16 cellular contexts compared by ENCODE assay signal in the genomic region with DNA sequence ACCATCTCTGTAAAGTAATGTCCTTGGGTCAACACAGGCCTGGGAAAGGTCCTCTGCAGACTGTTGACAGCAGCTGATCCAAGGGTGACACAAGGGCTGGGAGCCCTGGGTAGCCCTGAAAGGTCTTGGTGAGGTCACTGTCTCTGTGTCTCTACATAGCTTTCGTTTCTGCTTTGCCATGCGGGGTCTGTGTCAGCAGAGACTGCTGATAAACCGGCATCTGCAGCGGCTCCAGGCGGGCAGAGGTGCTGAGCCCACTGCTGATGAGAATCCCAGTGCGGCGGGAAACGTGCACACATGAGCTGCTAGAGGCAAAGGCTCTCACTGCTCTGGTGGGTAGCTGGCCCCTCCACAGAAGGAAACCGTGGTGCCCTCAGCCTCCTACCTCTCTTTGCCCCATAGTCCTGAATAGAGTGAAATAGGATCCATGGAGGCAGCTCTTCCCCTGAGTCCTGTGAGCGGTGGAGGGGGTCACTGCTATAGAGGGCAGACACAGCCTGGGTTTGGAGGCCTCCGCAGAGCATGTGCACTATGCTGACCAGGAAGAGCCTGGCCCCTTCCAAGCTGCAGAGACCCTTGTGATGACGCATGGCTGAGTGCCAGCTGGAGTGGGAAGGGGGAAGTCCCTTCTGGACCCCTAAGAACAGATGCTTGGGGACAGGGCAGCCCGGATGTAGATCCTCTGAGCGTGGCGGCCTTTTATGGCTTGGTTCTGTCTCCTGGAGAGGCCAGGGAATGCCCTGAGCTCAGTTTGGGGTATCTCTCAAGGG. TPM values are rescaled to one million over a fixed set of nuclear protein-coding genes. Genes with fewer than 3 reads are reported as not detected.
A peak's percentile ranks its signal among the peaks of the same experiment; 100 is the strongest.
DNase-seq lines count a peak whose midpoint lies in the region; ATAC-seq, FAIRE-seq and TF ChIP-seq lines count a peak whose summit lies in the region.
"Had no signal": no experiment of that assay in that cellular context is flagged by ENCODE, and none has a peak within 500 bp of the region (broad histone marks: within the 10 kb centered on the region; RNA-seq: fewer than 3 reads in every experiment).

No MANE protein-coding gene starts in this region.

- no peaks in the 10 kb centered on the region for H3K9me3 Mint-ChIP-seq in type B pancreatic cell
- H3K9me3 Mint-ChIP-seq: activated CD4-positive, alpha-beta memory T cell treated with anti-CD3 and anti-CD28 coated beads, Interleukin-2, amount 10 ng/mL, durations not matched to agents 7 days and 5 days; activated naive CD4-positive, alpha-beta T cell treated with anti-CD3 and anti-CD28 coated beads, Interleukin-2, amount 50 U/mL, for 72 hours; activated T-cell treated with anti-CD3 and anti-CD28 coated beads, Interleukin-2, amount 50 U/mL, for 24 hours; brain; IgD-negative memory B cell had no signal

- no peak overlapping the region for H3K4me3 Mint-ChIP-seq in type B pancreatic cell
- H3K4me3 Mint-ChIP-seq: activated CD4-positive, alpha-beta memory T cell treated with anti-CD3 and anti-CD28 coated beads, Interleukin-2, amount 10 ng/mL, durations not matched to agents 7 days and 5 days; activated T-cell treated with anti-CD3 and anti-CD28 coated beads, Interleukin-2, amount 50 U/mL, for 24 hours; brain; IgD-negative memory B cell had no signal

- CTCF ChIA-PET in K562 (lab: Yijun Ruan, JAX; ENCODE audit: low intra/inter-chr PET ratio), result no interaction called here

- in situ Hi-C loops in K562 (cut with MboI), result no loop called here

- peak overlapping the region; percentile 62; the same call in 1 of the 2 replicates for H3K9ac ChIP-seq in BLaER1
- peak overlapping the region in 1 of 2 experiments; percentile 20; a peak in 1 of 4 replicates for H3K9ac ChIP-seq in K562 (ENCODE audit: insufficient read depth in 1 of 2, low read depth in 2 of 2, low read length in 2 of 2)

- intact Hi-C loops in K562 (cut with micrococcal nuclease) (no loop called here), sigmoid colon (cut with DNase I) (no loop called here)

- POLR2A ChIA-PET in K562 (lab: Yijun Ruan, JAX), result interaction anchor here (1.1 kb wide), 1 partner anchor 8 kb away, joined by 4 read pairs; no protein-coding TSS in a partner anchor

- H3K27ac Mint-ChIP-seq in type B pancreatic cell, result no peak overlapping the region
- H3K27ac Mint-ChIP-seq: activated CD4-positive, alpha-beta memory T cell treated with anti-CD3 and anti-CD28 coated beads, Interleukin-2, amount 10 ng/mL, durations not matched to agents 7 days and 5 days; IgD-negative memory B cell had no signal

- H3K4me1 ChIP-seq in BLaER1, result peaks cover 74% of the 10 kb centered on the region
- H3K4me1 ChIP-seq in K562 (replicated peaks in 1 of 2; ENCODE audit: control insufficient read depth in 2 of 2, insufficient read depth in 2 of 2, low read length in 2 of 2), result peaks cover 5 to 16% of the 10 kb centered on the region in 2 experiments; a peak in 4 of 5 replicates
- peaks cover 51% of the 10 kb centered on the region for H3K4me1 ChIP-seq in mesodermal cell (ENCODE audit: control insufficient read depth, insufficient read depth, low read length, poor library complexity, severe bottlenecking)
- H3K4me1 ChIP-seq in sigmoid colon, result peaks cover 0 to 12% (median 11%) of the 10 kb centered on the region in 4 donors
- H3K4me1 ChIP-seq: Peyer's patch had no signal

- peaks cover 24% of the 10 kb centered on the region for H3K36me3 Mint-ChIP-seq in type B pancreatic cell
- H3K36me3 Mint-ChIP-seq: activated naive CD4-positive, alpha-beta T cell treated with anti-CD3 and anti-CD28 coated beads, Interleukin-2, amount 50 U/mL, for 72 hours had no signal

- H3K79me2 ChIP-seq in K562 (ENCODE audit: control insufficient read depth, insufficient read depth, low read length), result no peaks in the 10 kb centered on the region

- 79% methylated on average over 15 of the region's 15 CpGs for WGBS in K562 (ENCODE audit: insufficient coverage, low coverage, missing lambda C conversion rate)
- WGBS in mesodermal cell (ENCODE audit: insufficient coverage in 2 of 2), 2 experiments, result 95 to 97% methylated on average over 13 to 15 of the region's 15 CpGs
- 89 to 93% methylated on average over 15 of the region's 15 CpGs for WGBS in sigmoid colon, 2 donors

- BruUV-seq in K562 (replicated peaks; lab: Mats Ljungman, UMichigan), result no TSS peak

- ATAC-seq in K562 (no peak), GM19328 (IDR thresholded peaks at IDR 0.05; ENCODE audit: unreplicated experiment) (no peak)
- ATAC-seq: activated naive CD4-positive, alpha-beta T cell treated with anti-CD3 and anti-CD28 coated beads, Interleukin-2, amount 50 U/mL, for 72 hours had no signal

- TF ChIP-seq POLR2A in K562 (conservative IDR thresholded peaks at IDR 0.05), result no peak
- TF ChIP-seq POLR2A in sigmoid colon (IDR thresholded peaks at IDR 0.05), result no peak

- TF ChIP-seq EP300 in K562 (IDR thresholded peaks at IDR 0.05; ENCODE audit: low read length), result no peak
- TF ChIP-seq EP300 in sigmoid colon (IDR thresholded peaks at IDR 0.05), result no peak

- no peak overlapping the region for H2AFZ ChIP-seq in K562 (ENCODE audit: low read depth, low read length)

- H3K9me3 ChIP-seq in BLaER1 (no peaks in the 10 kb centered on the region), KOPT-K1 (ENCODE audit: insufficient read depth, low read length, poor library complexity, severe bottlenecking) (no peaks in the 10 kb centered on the region), K562 (replicated peaks; ENCODE audit: control insufficient read depth, insufficient read depth, low read depth, low read length) (no peaks in the 10 kb centered on the region), mesodermal cell (ENCODE audit: control insufficient read depth, low read length) (no peaks in the 10 kb centered on the region), sigmoid colon (no peaks in the 10 kb centered on the region)
- H3K9me3 ChIP-seq: Peyer's patch had no signal

- H3K4me1 Mint-ChIP-seq in type B pancreatic cell (ENCODE audit: unreplicated experiment), result peaks cover 57% of the 10 kb centered on the region
- H3K4me1 Mint-ChIP-seq: IgD-negative memory B cell had no signal

- H3K4me3 ChIP-seq in BLaER1, result no peak overlapping the region
- H3K4me3 ChIP-seq in K562, result no peak overlapping the region
- no peak overlapping the region for H3K4me3 ChIP-seq in mesodermal cell (ENCODE audit: extremely low read depth, insufficient read depth, low read length, poor library complexity, severe bottlenecking)
- H3K4me3 ChIP-seq in sigmoid colon, result no peak overlapping the region
- H3K4me3 ChIP-seq: Peyer's patch had no signal

- H3K27me3 Mint-ChIP-seq in type B pancreatic cell, result no peaks in the 10 kb centered on the region
- H3K27me3 Mint-ChIP-seq: activated CD4-positive, alpha-beta memory T cell treated with anti-CD3 and anti-CD28 coated beads, Interleukin-2, amount 10 ng/mL, durations not matched to agents 7 days and 5 days; activated T-cell treated with anti-CD3 and anti-CD28 coated beads, Interleukin-2, amount 50 U/mL, for 24 hours; IgD-negative memory B cell had no signal

- FAIRE-seq in K562 (lab: Jason Lieb, UNC), result no peak

- H3K27ac ChIP-seq in BLaER1, result peak overlapping the region; percentile 72
- peak overlapping the region; percentile 79 for H3K27ac ChIP-seq in KOPT-K1 (ENCODE audit: low read depth, low read length, poor library complexity, severe bottlenecking)
- H3K27ac ChIP-seq in K562 (ENCODE audit: extremely low read depth, low read depth, low read length), result no peak overlapping the region
- H3K27ac ChIP-seq in mesodermal cell (ENCODE audit: low read depth, low read length, severe bottlenecking), result peak overlapping the region; percentile 45
- H3K27ac ChIP-seq in sigmoid colon, result no peak overlapping the region

- H3K9me1 ChIP-seq in K562 (ENCODE audit: control insufficient read depth, insufficient read depth, low read length), result peaks cover 3% of the 10 kb centered on the region

- H3K27me3 ChIP-seq in BLaER1 (no peaks in the 10 kb centered on the region), K562 (ENCODE audit: control insufficient read depth in 2 of 2, insufficient read depth in 2 of 2, low read length in 2 of 2) (no peaks in the 10 kb centered on the region), sigmoid colon (no peaks in the 10 kb centered on the region)
- H3K27me3 ChIP-seq: Peyer's patch had no signal

- H3K36me3 ChIP-seq in BLaER1, result peaks cover 73% of the 10 kb centered on the region
- H3K36me3 ChIP-seq in KOPT-K1 (ENCODE audit: insufficient read depth, low read length), result peaks cover 61% of the 10 kb centered on the region
- H3K36me3 ChIP-seq in K562 (ENCODE audit: control insufficient read depth, insufficient read depth, low read length), result peaks cover 23% of the 10 kb centered on the region; the same call in 1 of the 3 replicates
- H3K36me3 ChIP-seq in mesodermal cell (ENCODE audit: control insufficient read depth, insufficient read depth, low read length), result peaks cover 10% of the 10 kb centered on the region
- H3K36me3 ChIP-seq in sigmoid colon, result peaks cover 0 to 29% (median 5%) of the 10 kb centered on the region in 4 donors
- H3K36me3 ChIP-seq: Peyer's patch had no signal

- peak overlapping the region; percentile 67 for H3K4me2 ChIP-seq in BLaER1
- H3K4me2 ChIP-seq in K562 (ENCODE audit: insufficient read depth, low read length), result no peak overlapping the region

- no peak for TF ChIP-seq CTCF in K562 (IDR thresholded peaks at IDR 0.05 in 2 of 3, conservative IDR thresholded peaks at IDR 0.05 in 1 of 3; ENCODE audit: insufficient read depth in 2 of 3, low read depth in 1 of 3, low read length in 3 of 3)
- no peak for TF ChIP-seq CTCF in sigmoid colon (IDR thresholded peaks at IDR 0.05)
- no peak for TF ChIP-seq CTCF in type B pancreatic cell (conservative IDR thresholded peaks at IDR 0.05)

- H4K20me1 ChIP-seq in BLaER1 (no peaks in the 10 kb centered on the region), K562 (replicated peaks; ENCODE audit: control insufficient read depth, insufficient read depth, low read length) (no peaks in the 10 kb centered on the region)

- TF ChIP-seq RAD21 in K562 (CRISPR knock-in tag; conservative IDR thresholded peaks at IDR 0.05 in 1 of 2, IDR thresholded peaks at IDR 0.05 in 1 of 2), result no peak

- DNase-seq in K562 (ENCODE audit: extremely low read depth in 1 of 4, low spot score in 3 of 4), result no peak
- no peak for DNase-seq in sigmoid colon
- no peak for DNase-seq in DMS114 treated with DMSO at 0.1 percent for 48 hours (lab: John Stamatoyannopoulos, UW; ENCODE audit: unreplicated experiment)
- no peak for DNase-seq in type B pancreatic cell (ENCODE audit: extremely low spot score, unreplicated experiment)
- DNase-seq: activated CD4-positive, alpha-beta memory T cell treated with anti-CD3 and anti-CD28 coated beads, Interleukin-2, amount 10 ng/mL, durations not matched to agents 7 days and 5 days; activated T-cell treated with anti-CD3 and anti-CD28 coated beads, Interleukin-2, amount 50 U/mL, for 24 hours; NCI-H69; retina had no signal

RNA-seq across cellular contexts. Expression of gene ST3GAL4, which starts 17.8 kb away (rescaled TPM):
- total RNA-seq in K562 (2011; cell fraction: chromatin; rRNA removed; ENCODE audit: low replicate concordance), result 11.3 and 26.5 TPM in 2 replicates
- 24.2 and 25.7 TPM in 2 replicates for total RNA-seq in K562 (2011; cell fraction: nucleolus; rRNA removed)
- total RNA-seq in K562 (2011; cell fraction: nucleoplasm; rRNA removed), result 22.4 and 23.4 TPM in 2 replicates
- 10.5 and 16.9 TPM in 2 replicates for total RNA-seq in K562 (2014; rRNA removed)
- 6.2 and 8.2 TPM in 2 replicates for total RNA-seq in K562 (2014; rRNA removed; fragmentation: Illumina TruSeq; extraction: Trizol)
- total RNA-seq in K562 (2015; rRNA removed; fragmentation: Illumina TruSeq; extraction: Trizol), result 6.0 and 6.7 TPM in 2 replicates
- total RNA-seq in K562 (2021), result 13.7 and 15.2 TPM in 2 replicates
- 10.7 and 15.4 TPM in 2 replicates for polyA plus RNA-seq in K562 (2011; rRNA removed)
- 12.8 and 18.7 TPM in 2 replicates for polyA plus RNA-seq in K562 (2011; cell fraction: cytosol; rRNA removed)
- 10.4 and 18.7 TPM in 2 replicates for polyA plus RNA-seq in K562 (2011; cell fraction: nucleus; rRNA removed)
- 8.2 and 14.5 TPM in 2 replicates for polyA plus RNA-seq in K562 (2012)
- 17.8 and 22.9 TPM in 2 replicates for polyA plus RNA-seq in K562 (2014; fragmentation: Illumina TruSeq; extraction: Trizol)
- under 1 TPM; 0.27 to 0.53 TPM for polyA plus RNA-seq in K562 (2014; fragmentation: Nextera tagmentation; extraction: Ambion mirVana)
- polyA plus RNA-seq in K562 (2014; rRNA removed), result 13.8 and 16.7 TPM in 2 replicates
- 2.6 and 6.2 TPM in 2 replicates for polyA minus RNA-seq in K562 (2011; rRNA and poly(A)+ RNA removed)
- 7.9 and 8.3 TPM in 2 replicates for polyA minus RNA-seq in K562 (2011; cell fraction: cytosol; rRNA and poly(A)+ RNA removed)
- polyA minus RNA-seq in K562 (2011; cell fraction: nucleus; rRNA and poly(A)+ RNA removed), result 3.8 and 5.3 TPM in 2 replicates
- 20.6 TPM for polyA plus RNA-seq in mesodermal cell (2013, experiment 1 of 2)
- 13.5 TPM for polyA plus RNA-seq in mesodermal cell (2013, experiment 2 of 2)
- total RNA-seq in sigmoid colon, result 10 to 100 TPM; 43.1 to 69.2 (median 45.5) TPM
- 100 to 1,000 TPM; 211 to 336 (median 268) TPM for polyA plus RNA-seq in sigmoid colon
- 18.6 and 19.1 TPM in 2 replicates for total RNA-seq in type B pancreatic cell (ENCODE audit: low replicate concordance)

RNA-seq across cellular contexts. Expression of gene DCPS, which starts 33.8 kb away (rescaled TPM):
- 5.6 and 9.2 TPM in 2 replicates for total RNA-seq in K562 (2011; cell fraction: chromatin; rRNA removed; ENCODE audit: low replicate concordance)
- total RNA-seq in K562 (2011; cell fraction: nucleolus; rRNA removed), result 11.2 and 12.0 TPM in 2 replicates
- total RNA-seq in K562 (2011; cell fraction: nucleoplasm; rRNA removed), result 7.4 and 9.0 TPM in 2 replicates
- total RNA-seq in K562 (2014; rRNA removed), result 16.5 and 23.8 TPM in 2 replicates
- total RNA-seq in K562 (2014; rRNA removed; fragmentation: Illumina TruSeq; extraction: Trizol), result 10.8 and 11.1 TPM in 2 replicates
- total RNA-seq in K562 (2015; rRNA removed; fragmentation: Illumina TruSeq; extraction: Trizol), result 17.9 and 18.9 TPM in 2 replicates
- total RNA-seq in K562 (2021), result 23.0 and 24.6 TPM in 2 replicates
- 16.8 and 25.9 TPM in 2 replicates for polyA plus RNA-seq in K562 (2011; rRNA removed)
- 27.0 and 56.5 TPM in 2 replicates for polyA plus RNA-seq in K562 (2011; cell fraction: cytosol; rRNA removed)
- 7.1 and 12.9 TPM in 2 replicates for polyA plus RNA-seq in K562 (2011; cell fraction: nucleus; rRNA removed)
- polyA plus RNA-seq in K562 (2012), result 21.5 and 26.3 TPM in 2 replicates
- polyA plus RNA-seq in K562 (2014; fragmentation: Illumina TruSeq; extraction: Trizol), result 37.2 and 38.1 TPM in 2 replicates
- 10 to 100 TPM in 1 of 2 experiments, 1 to 10 TPM in 1; 8.7 to 17.8 TPM for polyA plus RNA-seq in K562 (2014; fragmentation: Nextera tagmentation; extraction: Ambion mirVana)
- polyA plus RNA-seq in K562 (2014; rRNA removed), result 23.3 and 27.2 TPM in 2 replicates
- 6.6 and 12.8 TPM in 2 replicates for polyA minus RNA-seq in K562 (2011; rRNA and poly(A)+ RNA removed)
- polyA minus RNA-seq in K562 (2011; cell fraction: cytosol; rRNA and poly(A)+ RNA removed), result 9.0 and 12.5 TPM in 2 replicates
- 5.8 and 6.1 TPM in 2 replicates for polyA minus RNA-seq in K562 (2011; cell fraction: nucleus; rRNA and poly(A)+ RNA removed)
- polyA plus RNA-seq in mesodermal cell (2013, experiment 1 of 2), result 19.8 TPM
- 18.5 TPM for polyA plus RNA-seq in mesodermal cell (2013, experiment 2 of 2)
- total RNA-seq in sigmoid colon, result 1 to 10 TPM; 7.6 to 10.0 (median 9.3) TPM
- 10 to 100 TPM in 2 of 3 donors, 1 to 10 TPM in 1; 9.0 to 30.0 (median 15.0) TPM for polyA plus RNA-seq in sigmoid colon
- total RNA-seq in type B pancreatic cell (ENCODE audit: low replicate concordance), result 9.8 and 17.6 TPM in 2 replicates

RNA-seq across cellular contexts. Expression of gene TIRAP, which starts 54.8 kb away (rescaled TPM):
- total RNA-seq in K562 (2011; cell fraction: chromatin; rRNA removed; ENCODE audit: low replicate concordance), result 6.0 and 9.3 TPM in 2 replicates
- total RNA-seq in K562 (2011; cell fraction: nucleolus; rRNA removed), result 5.7 and 7.0 TPM in 2 replicates
- total RNA-seq in K562 (2011; cell fraction: nucleoplasm; rRNA removed), result 5.2 and 5.5 TPM in 2 replicates
- total RNA-seq in K562 (2014; rRNA removed) (1.7 and 2.9 TPM in 2 replicates), K562 (2014; rRNA removed; fragmentation: Illumina TruSeq; extraction: Trizol) (3.0 and 3.7 TPM in 2 replicates), K562 (2015; rRNA removed; fragmentation: Illumina TruSeq; extraction: Trizol) (5.2 and 5.4 TPM in 2 replicates), K562 (2021) (5.3 and 6.2 TPM in 2 replicates), sigmoid colon (10 to 100 TPM in 1 of 4 donors, 1 to 10 TPM in 3; 6.9 to 11.5 (median 8.1) TPM), type B pancreatic cell (ENCODE audit: low replicate concordance) (10.4 and 11.7 TPM in 2 replicates)
- polyA plus RNA-seq in K562 (2011; rRNA removed) (1.7 and 3.6 TPM in 2 replicates), K562 (2014; fragmentation: Illumina TruSeq; extraction: Trizol) (7.8 and 8.7 TPM in 2 replicates), K562 (2014; fragmentation: Nextera tagmentation; extraction: Ambion mirVana) (1 to 10 TPM in 1 of 2 experiments, under 1 TPM in 1; 0.60 to 1.3 TPM), K562 (2014; rRNA removed) (3.2 and 4.9 TPM in 2 replicates), sigmoid colon (10 to 100 TPM in 2 of 3 donors, 1 to 10 TPM in 1; 4.2 to 11.4 (median 10.9) TPM)
- polyA plus RNA-seq in K562 (2011; cell fraction: cytosol; rRNA removed), result 2.8 and 7.5 TPM in 2 replicates
- 1.7 and 3.8 TPM in 2 replicates for polyA plus RNA-seq in K562 (2011; cell fraction: nucleus; rRNA removed)
- polyA plus RNA-seq in K562 (2012), result 4.9 and 7.3 TPM in 2 replicates
- polyA minus RNA-seq in K562 (2011; rRNA and poly(A)+ RNA removed), result 1.8 and 3.3 TPM in 2 replicates
- polyA minus RNA-seq in K562 (2011; cell fraction: cytosol; rRNA and poly(A)+ RNA removed), result 1.4 and 3.7 TPM in 2 replicates
- 2.3 and 2.7 TPM in 2 replicates for polyA minus RNA-seq in K562 (2011; cell fraction: nucleus; rRNA and poly(A)+ RNA removed)
- 5.6 TPM for polyA plus RNA-seq in mesodermal cell (2013, experiment 1 of 2)
- 5.1 TPM for polyA plus RNA-seq in mesodermal cell (2013, experiment 2 of 2)

Comparison
In these comparisons a context has a peak if more than half of its experiments do, and no peak if none do; other contexts are left out.
1. H3K27ac ChIP-seq: peak in BLaER1 (single experiment), KOPT-K1 (single experiment) and mesodermal cell (single experiment); none in K562 (single experiment) and sigmoid colon (0 of 4).